In the genomic region with DNA sequence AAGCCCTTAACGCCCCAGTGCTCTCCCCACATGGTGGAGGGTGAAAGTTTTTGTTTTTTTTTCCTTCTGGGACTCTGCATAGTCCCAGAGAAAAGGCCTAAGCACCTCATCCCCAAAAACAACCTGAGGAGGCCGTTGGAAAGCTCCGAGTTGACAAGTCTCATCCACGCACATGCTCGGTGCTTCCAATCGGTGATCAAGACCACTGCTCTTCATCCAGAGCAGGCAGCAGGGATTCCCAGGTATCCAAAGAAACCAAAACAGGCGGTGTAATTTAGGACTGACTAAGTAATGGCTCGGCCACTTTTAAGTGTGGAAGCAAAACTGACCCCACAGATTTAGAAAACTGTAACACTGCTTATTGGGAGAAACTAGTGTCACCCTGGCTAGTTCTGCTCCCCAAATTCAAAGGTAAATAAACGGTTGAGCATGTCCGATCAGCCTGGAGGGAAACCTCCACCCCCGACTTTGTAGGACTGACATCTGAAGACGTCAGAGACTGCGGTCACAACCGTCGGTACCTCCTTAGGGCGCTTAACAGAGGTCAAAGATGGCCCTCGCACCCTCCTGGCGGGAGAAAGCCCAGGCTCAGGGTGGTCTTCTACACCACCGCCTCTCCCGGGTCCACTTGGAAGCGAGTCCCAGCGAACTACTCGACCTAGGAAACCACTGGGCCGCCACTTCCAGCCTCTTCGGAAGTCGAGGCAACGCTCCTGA, we compare ENCODE assay signal across 8 cellular contexts. TPM values are rescaled to one million over a fixed set of nuclear protein-coding genes. Genes with fewer than 3 reads are reported as not detected.
DNase-seq lines count a peak whose midpoint lies in the region; ATAC-seq and TF ChIP-seq lines count a peak whose summit lies in the region.

No MANE protein-coding gene starts in this region.

- H3K4me1 ChIP-seq in right atrium auricular region (peaks cover 0 to 25% of the 10 kb centered on the region in 2 donors), Peyer's patch (peaks cover 0 to 18% (median 6%) of the 10 kb centered on the region in 4 donors)

- DNase-seq in right atrium auricular region (ENCODE audit: low spot score) (no peak), left ventricle myocardium superior (no peak), Peyer's patch (no peak), fibroblast of mammary gland (ENCODE audit: low read depth) (peak; percentile 57), retinal pigment epithelial cell (ENCODE audit: low read depth) (no peak), AG08395 (ENCODE audit: low spot score) (no peak), GOT3 (lab: John Stamatoyannopoulos, UW) (no peak)

- H3K4me3 ChIP-seq in right atrium auricular region, result peak overlapping the region; percentile 51 to 73
- H3K4me3 ChIP-seq in Peyer's patch, result peak overlapping the region; percentile 66 to 71 (median 68)
- H3K4me3 ChIP-seq in fibroblast of mammary gland (ENCODE audit: control insufficient read depth, low read depth, low read length), result peak overlapping the region; percentile 72
- peak overlapping the region; percentile 80 for H3K4me3 ChIP-seq in retinal pigment epithelial cell (ENCODE audit: low read length)

- intact Hi-C loops in left ventricle myocardium superior (cut with micrococcal nuclease), result no loop called here

- ATAC-seq in left ventricle myocardium superior, result no peak
- no peak for ATAC-seq in HG02840 (IDR thresholded peaks at IDR 0.05; ENCODE audit: low FRiP score, unreplicated experiment)

- H3K27ac ChIP-seq in right atrium auricular region (peak overlapping the region; percentile 87 to 92), Peyer's patch (peak overlapping the region; percentile 79 to 89 (median 86))

- H3K36me3 ChIP-seq in right atrium auricular region, result peaks cover 24% of the 10 kb centered on the region
- peaks cover 0 to 30% (median 0%) of the 10 kb centered on the region in 3 donors for H3K36me3 ChIP-seq in Peyer's patch

- H3K27me3 ChIP-seq in right atrium auricular region (no peaks in the 10 kb centered on the region), Peyer's patch (no peaks in the 10 kb centered on the region)

- TF ChIP-seq POLR2A in Peyer's patch (IDR thresholded peaks at IDR 0.05), result no peak

- H3K9me3 ChIP-seq in right atrium auricular region, result no peaks in the 10 kb centered on the region
- H3K9me3 ChIP-seq in Peyer's patch, result no peaks in the 10 kb centered on the region

- TF ChIP-seq CTCF in right atrium auricular region (IDR thresholded peaks at IDR 0.05) (no peak), Peyer's patch (IDR thresholded peaks at IDR 0.05) (no peak), fibroblast of mammary gland (conservative IDR thresholded peaks at IDR 0.05; ENCODE audit: control insufficient read depth, insufficient read depth, low read depth, low read length) (no peak), retinal pigment epithelial cell (conservative IDR thresholded peaks at IDR 0.05; ENCODE audit: low read depth, low read length) (no peak)

RNA-seq across cellular contexts. Expression of a gene that starts 1.0 kb away (rescaled TPM):
- total RNA-seq in right atrium auricular region (10 to 100 TPM in 1 of 2 donors, 1 to 10 TPM in 1; 7.9 to 10.0 TPM), left ventricle myocardium superior (4.6 TPM), Peyer's patch (10 to 100 TPM; 12.8 to 25.6 (median 19.6) TPM)

RNA-seq across cellular contexts. Expression of a gene that starts 8.3 kb away (rescaled TPM):
- total RNA-seq in right atrium auricular region (1 to 10 TPM; 5.9 to 9.9 TPM), left ventricle myocardium superior (5.0 TPM), Peyer's patch (10 to 100 TPM; 12.4 to 31.2 (median 22.7) TPM)

RNA-seq across cellular contexts. Expression of a gene that starts 23.7 kb away (rescaled TPM):
- total RNA-seq in right atrium auricular region (1 to 10 TPM; 2.7 to 6.9 TPM), left ventricle myocardium superior (3.7 TPM), Peyer's patch (10 to 100 TPM in 3 of 4 donors, 1 to 10 TPM in 1; 7.0 to 13.1 (median 10.5) TPM)

RNA-seq across cellular contexts. Expression of a gene that starts 35.2 kb away (rescaled TPM):
- total RNA-seq in right atrium auricular region (1 to 10 TPM; 2.7 to 3.1 TPM), left ventricle myocardium superior (5.6 TPM), Peyer's patch (10 to 100 TPM in 1 of 4 donors, 1 to 10 TPM in 3; 3.9 to 12.4 (median 7.2) TPM)

RNA-seq across cellular contexts. Expression of a gene that starts 36.6 kb away (rescaled TPM):
- total RNA-seq in right atrium auricular region (1 to 10 TPM; 1.3 to 2.9 TPM), left ventricle myocardium superior (4.3 TPM), Peyer's patch (1 to 10 TPM in 3 of 4 donors, under 1 TPM in 1; 0.88 to 6.3 (median 2.3) TPM)
